ENCODE assay signal across 25 cellular contexts in genomic region chr10:4633186-4633585, GRCh38.
"Had no signal": no experiment of that assay in that cellular context is flagged by ENCODE, and none has a peak within 500 bp of the region (broad histone marks: within the 10 kb centered on the region; RNA-seq: fewer than 3 reads in every experiment).

No MANE protein-coding gene starts in this region.

- H3K27ac Mint-ChIP-seq: activated CD8-positive, alpha-beta T cell treated with anti-CD3 and anti-CD28 coated beads, Interleukin-2, amount 10 ng/mL, durations not matched to agents 7 days and 5 days; activated naive CD4-positive, alpha-beta T cell treated with anti-CD3 and anti-CD28 coated beads for 36 hours; activated naive CD8-positive, alpha-beta T cell; brain; T-helper 17 cell; WTC11 had no signal

- DNase-seq: activated CD4-positive, alpha-beta T cell treated with anti-CD3 and anti-CD28 coated beads for 48 hours; activated CD4-positive, alpha-beta T cell treated with anti-CD3 and anti-CD28 coated beads, Interleukin-2, amount 50 U/mL, for 4 hours; activated CD4-positive, CD25-positive, alpha-beta regulatory T cell treated with anti-CD3 and anti-CD28 coated beads, Interleukin-2, amount 50 U/mL, for 72 hours; activated CD8-positive, alpha-beta memory T cell treated with anti-CD3 and anti-CD28 coated beads, Interleukin-2, amount 50 U/mL, for 48 hours; activated CD8-positive, alpha-beta T cell treated with anti-CD3 and anti-CD28 coated beads, Interleukin-2, amount 10 ng/mL, durations not matched to agents 7 days and 5 days; activated gamma-delta T cell; activated naive CD4-positive, alpha-beta T cell treated with anti-CD3 and anti-CD28 coated beads for 36 hours; activated T-cell treated with anti-CD3 and anti-CD28 coated beads, Interleukin-2, amount 50 U/mL, for 4 hours; amygdala; KG1; NCI-H1048; NCI-H1417; NCI-H1930; NCI-H2171; NCI-H2227 treated with DMSO at 0.1 percent for 48 hours; NCI-H446 treated with DMSO at 0.1 percent for 48 hours; NCI-H526; NCI-H774; SHP77; T-helper 17 cell; T-helper 9 cell had no signal

- H3K27me3 Mint-ChIP-seq: activated naive CD8-positive, alpha-beta T cell; brain; T-helper 17 cell had no signal

- H3K36me3 Mint-ChIP-seq: activated naive CD8-positive, alpha-beta T cell; brain; WTC11 had no signal

- H3K4me1 Mint-ChIP-seq: T-helper 17 cell had no signal

- FAIRE-seq: astrocyte had no signal

- H3K9me3 Mint-ChIP-seq: activated naive CD4-positive, alpha-beta T cell treated with anti-CD3 and anti-CD28 coated beads for 36 hours; activated T-cell treated with anti-CD3 and anti-CD28 coated beads, Interleukin-2, amount 50 U/mL, for 4 hours had no signal

- H3K4me3 Mint-ChIP-seq: activated CD8-positive, alpha-beta T cell treated with anti-CD3 and anti-CD28 coated beads, Interleukin-2, amount 10 ng/mL, durations not matched to agents 7 days and 5 days; activated naive CD4-positive, alpha-beta T cell treated with anti-CD3 and anti-CD28 coated beads for 36 hours; activated naive CD8-positive, alpha-beta T cell; activated T-cell treated with anti-CD3 and anti-CD28 coated beads, Interleukin-2, amount 50 U/mL, for 4 hours; brain; T-helper 17 cell; WTC11 had no signal
